11 cellular contexts compared by ENCODE assay signal in the genomic region with DNA sequence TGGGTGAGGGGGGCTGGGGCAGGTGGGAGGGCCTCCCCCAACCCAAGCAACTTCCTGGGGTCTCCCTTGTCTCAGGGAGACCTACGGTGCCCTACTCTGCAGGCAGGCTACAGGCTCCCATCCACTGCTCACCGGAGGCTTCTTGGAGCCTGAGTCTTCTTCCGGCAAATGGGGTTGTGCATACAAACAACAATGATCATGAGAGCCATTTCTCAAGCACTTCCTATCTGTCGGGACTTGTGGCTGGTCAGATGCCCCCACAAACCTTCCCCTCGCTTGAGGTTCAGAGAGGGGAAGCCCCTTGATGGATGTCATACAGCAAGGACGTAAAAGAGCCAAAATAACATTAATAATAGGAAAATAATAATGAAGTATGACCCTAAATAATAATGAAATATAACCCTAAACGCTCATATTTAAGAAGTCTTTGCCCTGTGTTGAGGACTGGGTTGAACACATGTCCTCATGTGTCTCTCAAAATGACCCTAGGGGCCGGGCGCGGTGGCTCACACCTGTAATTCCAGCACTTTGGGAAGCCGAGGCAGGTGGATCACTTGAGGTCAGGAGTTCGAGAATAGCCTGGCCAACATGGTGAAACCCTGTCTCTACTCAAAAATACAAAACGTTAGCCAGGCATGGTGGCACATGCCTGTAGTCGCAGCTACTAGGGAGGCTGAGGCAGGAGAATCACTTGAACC. TPM values are rescaled to one million over a fixed set of nuclear protein-coding genes. Genes with fewer than 3 reads are reported as not detected.
DNase-seq lines count a peak whose midpoint lies in the region; ATAC-seq and TF ChIP-seq lines count a peak whose summit lies in the region.
"Had no signal": no experiment of that assay in that cellular context is flagged by ENCODE, and none has a peak within 500 bp of the region (broad histone marks: within the 10 kb centered on the region; RNA-seq: fewer than 3 reads in every experiment).

No MANE protein-coding gene starts in this region.

- intact Hi-C loops in left ventricle myocardium inferior (cut with micrococcal nuclease) = no loop called here
- intact Hi-C loops in left cardiac atrium (cut with DNase I) = no loop called here
- intact Hi-C loops in lower lobe of right lung (cut with DNase I) = no loop called here
- intact Hi-C loops in upper lobe of right lung (cut with DNase I) = no loop called here

- peaks cover 79% of the 10 kb centered on the region for H3K4me1 Mint-ChIP-seq in activated CD4-positive, alpha-beta memory T cell treated with anti-CD3 and anti-CD28 coated beads, Interleukin-2, amount 10 ng/mL, durations not matched to agents 7 days and 5 days

- H3K27me3 ChIP-seq in left ventricle myocardium inferior (ENCODE audit: low read depth) (no peaks in the 10 kb centered on the region), lower lobe of right lung (ENCODE audit: low read depth) (no peaks in the 10 kb centered on the region), upper lobe of right lung (no peaks in the 10 kb centered on the region)

- TF ChIP-seq CTCF in left ventricle myocardium inferior (IDR thresholded peaks at IDR 0.05; ENCODE audit: borderline replicate concordance) = no peak
- no peak for TF ChIP-seq CTCF in lower lobe of right lung (IDR thresholded peaks at IDR 0.05)
- no peak for TF ChIP-seq CTCF in upper lobe of right lung (IDR thresholded peaks at IDR 0.05)

- H3K36me3 Mint-ChIP-seq in activated CD4-positive, alpha-beta memory T cell treated with anti-CD3 and anti-CD28 coated beads, Interleukin-2, amount 10 ng/mL, durations not matched to agents 7 days and 5 days (ENCODE audit: low read depth) = peaks cover 52% of the 10 kb centered on the region

- peaks cover 25% of the 10 kb centered on the region for H3K4me1 ChIP-seq in left ventricle myocardium inferior
- H3K4me1 ChIP-seq in lower lobe of right lung = peaks cover 45% of the 10 kb centered on the region
- H3K4me1 ChIP-seq in upper lobe of right lung = peaks cover 13% of the 10 kb centered on the region

- ATAC-seq in left cardiac atrium (no peak), lower lobe of right lung (no peak), upper lobe of right lung (no peak), HG03196 (IDR thresholded peaks at IDR 0.05; ENCODE audit: unreplicated experiment) (no peak), HG02571 (IDR thresholded peaks at IDR 0.05; ENCODE audit: unreplicated experiment) (no peak), HG03565 (IDR thresholded peaks at IDR 0.05; ENCODE audit: unreplicated experiment) (no peak)

- H3K27ac Mint-ChIP-seq in activated CD4-positive, alpha-beta memory T cell treated with anti-CD3 and anti-CD28 coated beads, Interleukin-2, amount 10 ng/mL, durations not matched to agents 7 days and 5 days = peak overlapping the region; percentile 99

- peak overlapping the region; percentile 48 for H3K4me3 ChIP-seq in left ventricle myocardium inferior
- peak overlapping the region; percentile 44 for H3K4me3 ChIP-seq in lower lobe of right lung
- peak overlapping the region; percentile 46 for H3K4me3 ChIP-seq in upper lobe of right lung

- peaks cover 2% of the 10 kb centered on the region for H3K36me3 ChIP-seq in left ventricle myocardium inferior
- H3K36me3 ChIP-seq in lower lobe of right lung = peaks cover 2% of the 10 kb centered on the region
- H3K36me3 ChIP-seq in upper lobe of right lung = no peaks in the 10 kb centered on the region

- H3K27me3 Mint-ChIP-seq in activated CD4-positive, alpha-beta memory T cell treated with anti-CD3 and anti-CD28 coated beads, Interleukin-2, amount 10 ng/mL, durations not matched to agents 7 days and 5 days = no peaks in the 10 kb centered on the region

- H3K9me3 Mint-ChIP-seq in activated CD4-positive, alpha-beta memory T cell treated with anti-CD3 and anti-CD28 coated beads, Interleukin-2, amount 10 ng/mL, durations not matched to agents 7 days and 5 days = no peaks in the 10 kb centered on the region

- peak overlapping the region; percentile 98 for H3K4me3 Mint-ChIP-seq in activated CD4-positive, alpha-beta memory T cell treated with anti-CD3 and anti-CD28 coated beads, Interleukin-2, amount 10 ng/mL, durations not matched to agents 7 days and 5 days

- POLR2A ChIA-PET in activated CD4-positive, alpha-beta memory T cell treated with anti-CD3 and anti-CD28 coated beads, Interleukin-2, amount 10 ng/mL, durations not matched to agents 7 days and 5 days (lab: Charles Lee) = interaction anchor here (0.6 to 2.8 kb wide), 11 partner anchors 9 to 304 kb away, joined by 3 to 15 read pairs (median 3); a partner anchor contains a TSS

- no peak for DNase-seq in left ventricle myocardium inferior
- DNase-seq in left cardiac atrium = no peak
- DNase-seq in activated CD4-positive, alpha-beta memory T cell treated with anti-CD3 and anti-CD28 coated beads, Interleukin-2, amount 10 ng/mL, durations not matched to agents 7 days and 5 days = no peak
- DNase-seq in lower lobe of right lung = no peak
- DNase-seq in upper lobe of right lung = peak; percentile 37

- CTCF ChIA-PET in activated CD4-positive, alpha-beta memory T cell treated with anti-CD3 and anti-CD28 coated beads, Interleukin-2, amount 10 ng/mL, durations not matched to agents 7 days and 5 days (lab: Charles Lee) = interaction anchor here (2.2 kb wide), 1 partner anchor 35 kb away, joined by 8 read pairs; no protein-coding TSS in a partner anchor

- H3K27ac ChIP-seq in left ventricle myocardium inferior (replicated peaks) = no peak overlapping the region
- peak overlapping the region; percentile 77 for H3K27ac ChIP-seq in lower lobe of right lung
- H3K27ac ChIP-seq in upper lobe of right lung = peak overlapping the region; percentile 73

- H3K9me3 ChIP-seq in left ventricle myocardium inferior (replicated peaks) = no peaks in the 10 kb centered on the region
- no peaks in the 10 kb centered on the region for H3K9me3 ChIP-seq in lower lobe of right lung
- H3K9me3 ChIP-seq in upper lobe of right lung = no peaks in the 10 kb centered on the region

RNA-seq across cellular contexts. Expression of a gene that starts 0.7 kb away (rescaled TPM):
- total RNA-seq in left ventricle myocardium inferior = 3.7 TPM
- 10 to 100 TPM in 1 of 2 donors, 1 to 10 TPM in 1; 7.1 to 10.6 TPM for total RNA-seq in left cardiac atrium
- 100 to 1,000 TPM; 278 to 299 TPM for total RNA-seq in activated CD4-positive, alpha-beta memory T cell treated with anti-CD3 and anti-CD28 coated beads, Interleukin-2, amount 10 ng/mL, durations not matched to agents 7 days and 5 days
- 175 TPM for total RNA-seq in lower lobe of right lung
- total RNA-seq in upper lobe of right lung = 101 TPM
- total RNA-seq: fibroblast of lung, M059J, SK-MEL-5 had no signal

RNA-seq across cellular contexts. Expression of a gene that starts 10.9 kb away (rescaled TPM):
- total RNA-seq in left ventricle myocardium inferior = 1.1 TPM
- total RNA-seq in left cardiac atrium = 1 to 10 TPM; 1.1 to 2.0 TPM
- total RNA-seq in activated CD4-positive, alpha-beta memory T cell treated with anti-CD3 and anti-CD28 coated beads, Interleukin-2, amount 10 ng/mL, durations not matched to agents 7 days and 5 days = 1 to 10 TPM; 3.0 to 3.5 TPM
- 4.9 TPM for total RNA-seq in lower lobe of right lung
- total RNA-seq in upper lobe of right lung = 4.5 TPM

RNA-seq across cellular contexts. Expression of a gene that starts 26.3 kb away (rescaled TPM):
- total RNA-seq in left ventricle myocardium inferior = 44.1 TPM
- 10 to 100 TPM; 43.8 to 45.0 TPM for total RNA-seq in left cardiac atrium
- total RNA-seq in activated CD4-positive, alpha-beta memory T cell treated with anti-CD3 and anti-CD28 coated beads, Interleukin-2, amount 10 ng/mL, durations not matched to agents 7 days and 5 days = not detected
- total RNA-seq in lower lobe of right lung = 36.2 TPM
- total RNA-seq in upper lobe of right lung = 36.4 TPM

RNA-seq across cellular contexts. Expression of a gene that starts 27.7 kb away (rescaled TPM):
- not detected for total RNA-seq in left ventricle myocardium inferior
- total RNA-seq in left cardiac atrium = not detected
- not detected for total RNA-seq in activated CD4-positive, alpha-beta memory T cell treated with anti-CD3 and anti-CD28 coated beads, Interleukin-2, amount 10 ng/mL, durations not matched to agents 7 days and 5 days
- 0.92 TPM for total RNA-seq in lower lobe of right lung
- not detected for total RNA-seq in upper lobe of right lung
- total RNA-seq: fibroblast of lung, M059J had no signal

RNA-seq across cellular contexts. Expression of a gene that starts 52.1 kb away (rescaled TPM):
- total RNA-seq in left ventricle myocardium inferior = not detected
- not detected for total RNA-seq in left cardiac atrium
- under 1 TPM; 0.73 to 0.81 TPM for total RNA-seq in activated CD4-positive, alpha-beta memory T cell treated with anti-CD3 and anti-CD28 coated beads, Interleukin-2, amount 10 ng/mL, durations not matched to agents 7 days and 5 days
- total RNA-seq in lower lobe of right lung = 3.1 TPM
- total RNA-seq in upper lobe of right lung = 2.2 TPM
- total RNA-seq: fibroblast of lung, M059J, SK-MEL-5 had no signal

Comparison
In these comparisons a context has a peak if more than half of its experiments do, and no peak if none do; other contexts are left out.
1. RNA of a gene that starts 26.3 kb away (total RNA-seq): 43.8 to 45.0 TPM in left cardiac atrium, 44.1 TPM in left ventricle myocardium inferior (single experiment), 36.4 TPM in upper lobe of right lung (single experiment) and 36.2 TPM in lower lobe of right lung (single experiment); not detected in activated CD4-positive, alpha-beta memory T cell treated with anti-CD3 and anti-CD28 coated beads, Interleukin-2, amount 10 ng/mL, durations not matched to agents 7 days and 5 days; every median in the first group is over 10 times any median in the second.
2. Peak in every context shown above with its lines, with median percentiles within 50 percentile points of each other: H3K4me3 ChIP-seq.